Comparison of ENCODE assay signal across 19 cellular contexts in genomic region chr3:114241259-114241658, GRCh38. TPM values are rescaled to one million over a fixed set of nuclear protein-coding genes. Genes with fewer than 3 reads are reported as not detected.
"Had no signal": no experiment of that assay in that cellular context is flagged by ENCODE, and none has a peak within 500 bp of the region (broad histone marks: within the 10 kb centered on the region; RNA-seq: fewer than 3 reads in every experiment).

No MANE protein-coding gene starts in this region.

- DNase-seq: activated CD8-positive, alpha-beta memory T cell treated with anti-CD3 and anti-CD28 coated beads, Interleukin-2, amount 50 U/mL, for 48 hours; amniotic stem cell; effector CD4-positive, alpha-beta T cell; heart left ventricle; kidney glomerular epithelial cell; left ventricle myocardium inferior; mesenchymal stem cell; mucosa of descending colon; naive thymus-derived CD4-positive, alpha-beta T cell; stimulated activated CD4-positive, alpha-beta T cell treated with anti-CD3 and anti-CD28 coated beads, Interleukin-4, amount 100 ng/mL, for 1 hour; upper lobe of left lung had no signal

- ATAC-seq: gastroesophageal sphincter; heart left ventricle; mucosa of descending colon; naive thymus-derived CD4-positive, alpha-beta T cell; sciatic nerve had no signal

- H3K4me2 ChIP-seq: smooth muscle cell had no signal

- H3K27me3 Mint-ChIP-seq: activated naive CD4-positive, alpha-beta T cell treated with anti-CD3 and anti-CD28 coated beads, Interleukin-2, amount 50 U/mL, for 24 hours; naive thymus-derived CD4-positive, alpha-beta T cell had no signal

- H3K27ac Mint-ChIP-seq: naive thymus-derived CD4-positive, alpha-beta T cell; T-helper 1 cell treated with Interleukin-12 subunit alpha and Interleukin-12 subunit beta and Interleukin-4 antibody, amounts not matched to agents 30 μg/mL and 1 μg/mL, for 36 hours had no signal

- H2AFZ ChIP-seq: parathyroid adenoma had no signal

- H3K9me3 ChIP-seq: neutrophil, thoracic aorta, upper lobe of left lung had no signal

- H3K4me3 Mint-ChIP-seq: activated naive CD4-positive, alpha-beta T cell treated with anti-CD3 and anti-CD28 coated beads, Interleukin-2, amount 50 U/mL, for 24 hours; naive thymus-derived CD4-positive, alpha-beta T cell; T-helper 1 cell treated with Interleukin-12 subunit alpha and Interleukin-12 subunit beta and Interleukin-4 antibody, amounts not matched to agents 30 μg/mL and 1 μg/mL, for 36 hours had no signal

- H3K4me3 ChIP-seq: gastroesophageal sphincter, heart left ventricle, left ventricle myocardium inferior, mucosa of descending colon, smooth muscle cell, thoracic aorta, upper lobe of left lung had no signal

- H3K9ac ChIP-seq: parathyroid adenoma had no signal

- H3K27ac ChIP-seq: gastroesophageal sphincter, heart left ventricle, left ventricle myocardium inferior, neutrophil, parathyroid adenoma, thoracic aorta, upper lobe of left lung had no signal

- H3K36me3 ChIP-seq: gastroesophageal sphincter, heart left ventricle, left ventricle myocardium inferior, neutrophil, thoracic aorta, upper lobe of left lung had no signal

- H3K4me1 ChIP-seq: gastroesophageal sphincter, heart left ventricle, left ventricle myocardium inferior, upper lobe of left lung had no signal

- H3K27me3 ChIP-seq: gastroesophageal sphincter, heart left ventricle, neutrophil, upper lobe of left lung had no signal

- H3K79me2 ChIP-seq: parathyroid adenoma had no signal

RNA-seq across cellular contexts. Expression of gene ZNF80, which starts 3.9 kb away (rescaled TPM):
- total RNA-seq: gastroesophageal sphincter, left ventricle myocardium inferior, sciatic nerve, smooth muscle cell, thoracic aorta had no signal
- polyA plus RNA-seq: heart left ventricle, smooth muscle cell had no signal

RNA-seq across cellular contexts. Expression of gene TIGIT, which starts 52.6 kb away (rescaled TPM):
- total RNA-seq: left ventricle myocardium inferior, smooth muscle cell had no signal
- polyA plus RNA-seq: smooth muscle cell had no signal
